19 cellular contexts compared by ENCODE assay signal in the genomic region with DNA sequence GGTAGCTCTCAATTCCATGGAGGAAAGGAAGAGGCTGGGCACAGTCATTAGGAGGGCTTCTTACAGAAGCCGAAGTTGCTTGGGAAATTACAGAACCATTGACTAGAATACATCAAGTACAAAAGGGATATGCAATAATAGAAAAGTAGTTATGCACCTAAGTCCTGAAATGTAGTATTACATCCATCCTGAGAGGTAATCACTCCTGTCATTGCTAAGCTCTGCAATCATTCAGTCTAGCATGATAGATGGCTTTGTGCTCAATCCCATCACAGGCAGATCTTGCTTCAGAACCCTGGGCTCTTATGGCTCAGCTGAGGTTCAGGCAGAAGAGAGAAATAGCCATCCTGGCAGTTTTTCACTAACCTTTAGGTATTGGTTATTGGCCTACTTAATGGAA.
DNase-seq lines count a peak whose midpoint lies in the region; TF ChIP-seq lines count a peak whose summit lies in the region.
"Had no signal": no experiment of that assay in that cellular context is flagged by ENCODE, and none has a peak within 500 bp of the region (broad histone marks: within the 10 kb centered on the region; RNA-seq: fewer than 3 reads in every experiment).

No MANE protein-coding gene starts in this region.

- no peak overlapping the region for H2BK12ac ChIP-seq in trophoblast cell (ENCODE audit: low read length)

- no CpG with 5 or more reads among the region's 1 CpG for WGBS in trophoblast cell (ENCODE audit: extremely low coverage, insufficient coverage, insufficient read length)

- DNase-seq in NCI-H82 (lab: John Stamatoyannopoulos, UW) = peak; percentile 59
- DNase-seq in glutamatergic neuron = no peak
- DNase-seq in EL = no peak
- DNase-seq in inferior parietal cortex (ENCODE audit: extremely low spot score) = no peak
- no peak for DNase-seq in trophoblast cell
- no peak for DNase-seq in substantia nigra (lab: John Stamatoyannopoulos, UW)
- DNase-seq: C1 segment of cervical spinal cord; Caco-2; CD8-positive, alpha-beta T cell; DMS 273 treated with DMSO at 0.1 percent for 48 hours; DMS79; GF-D8; GOT3; HFFc6 had no signal

- H3K4me1 ChIP-seq in BLaER1 (peaks cover 84% of the 10 kb centered on the region), Loucy (ENCODE audit: insufficient read depth, low read length, poor library complexity, severe bottlenecking) (peaks cover 52% of the 10 kb centered on the region), trophoblast cell (ENCODE audit: control insufficient read depth in 1 of 2, insufficient read depth in 2 of 2, low read length in 2 of 2) (no peaks in the 10 kb centered on the region)
- H3K4me1 ChIP-seq: Caco-2, HAP-1 had no signal

- H2AFZ ChIP-seq in Loucy (ENCODE audit: low read length) (no peak overlapping the region), trophoblast cell (ENCODE audit: insufficient read depth, low read length, poor library complexity) (no peak overlapping the region)

- H3K36me3 Mint-ChIP-seq in glutamatergic neuron (ENCODE audit: unreplicated experiment) = no peaks in the 10 kb centered on the region
- H3K36me3 Mint-ChIP-seq: CD8-positive, alpha-beta T cell had no signal

- no peak overlapping the region for H3K4ac ChIP-seq in trophoblast cell (ENCODE audit: low read depth, low read length)

- H4K12ac ChIP-seq in trophoblast cell (ENCODE audit: low read depth, low read length) = no peak overlapping the region

- peaks cover 3% of the 10 kb centered on the region; the same call in 1 of the 2 replicates for H3F3A ChIP-seq in Loucy (ENCODE audit: low read depth)

- H3K79me1 ChIP-seq in trophoblast cell (ENCODE audit: low read length) = no peaks in the 10 kb centered on the region

- no peak overlapping the region for H3K14ac ChIP-seq in trophoblast cell (ENCODE audit: low read length)

- H3K9me3 Mint-ChIP-seq in glutamatergic neuron (ENCODE audit: unreplicated experiment) = no peaks in the 10 kb centered on the region
- H3K9me3 Mint-ChIP-seq: CD8-positive, alpha-beta T cell had no signal

- no peak overlapping the region for H3K23ac ChIP-seq in trophoblast cell (ENCODE audit: low read length)

- no peaks in the 10 kb centered on the region for H3K27me3 ChIP-seq in BLaER1
- H3K27me3 ChIP-seq in Loucy (ENCODE audit: insufficient read depth, low read length, poor library complexity, severe bottlenecking) = no peaks in the 10 kb centered on the region
- no peaks in the 10 kb centered on the region for H3K27me3 ChIP-seq in trophoblast cell (ENCODE audit: insufficient read depth, low read length)

- peak overlapping the region; percentile 84 for H3K4me2 ChIP-seq in BLaER1
- peak overlapping the region; percentile 47 for H3K4me2 ChIP-seq in Loucy (ENCODE audit: low read depth, low read length, poor library complexity, severe bottlenecking)
- H3K4me2 ChIP-seq in trophoblast cell (ENCODE audit: low read length) = no peak overlapping the region

- peak overlapping the region; percentile 34 for H3K4me3 Mint-ChIP-seq in glutamatergic neuron (ENCODE audit: unreplicated experiment)
- H3K4me3 Mint-ChIP-seq: B cell; CD8-positive, alpha-beta T cell; HFFc6 had no signal

- H3K27ac ChIP-seq in BLaER1 = peak overlapping the region; percentile 91
- no peak overlapping the region for H3K27ac ChIP-seq in trophoblast cell (ENCODE audit: low read depth, low read length)
- no peak overlapping the region for H3K27ac ChIP-seq in substantia nigra (ENCODE audit: low read depth, low read length, poor library complexity, severe bottlenecking)
- H3K27ac ChIP-seq: 22Rv1 had no signal

- H3K27me3 Mint-ChIP-seq in glutamatergic neuron (ENCODE audit: unreplicated experiment) = peaks cover 2% of the 10 kb centered on the region
- H3K27me3 Mint-ChIP-seq: B cell had no signal

- H3K27ac Mint-ChIP-seq in glutamatergic neuron (ENCODE audit: unreplicated experiment) = no peak overlapping the region
- H3K27ac Mint-ChIP-seq: B cell; CD8-positive, alpha-beta T cell; HFFc6 had no signal

- H3K36me3 ChIP-seq in BLaER1 (peaks cover 5% of the 10 kb centered on the region; the same call in 1 of the 2 replicates), Loucy (ENCODE audit: insufficient read depth, low read length) (no peaks in the 10 kb centered on the region), trophoblast cell (ENCODE audit: control insufficient read depth in 1 of 2, insufficient read depth in 2 of 2, low read length in 2 of 2) (no peaks in the 10 kb centered on the region)
- H3K36me3 ChIP-seq: HAP-1 had no signal

- H4K8ac ChIP-seq in trophoblast cell (ENCODE audit: low read depth, low read length) = no peak overlapping the region

- peaks cover 6% of the 10 kb centered on the region for H3K4me1 Mint-ChIP-seq in glutamatergic neuron (ENCODE audit: low read depth, unreplicated experiment)

- H2BK5ac ChIP-seq in trophoblast cell (ENCODE audit: low read depth, low read length, poor library complexity) = no peak overlapping the region

- H3K79me2 ChIP-seq in Loucy (ENCODE audit: insufficient read depth, low read length) (no peaks in the 10 kb centered on the region), trophoblast cell (ENCODE audit: control insufficient read depth, insufficient read depth, low read length, poor library complexity) (no peaks in the 10 kb centered on the region)

- no peaks in the 10 kb centered on the region for H3K9me2 ChIP-seq in Loucy (replicated peaks; ENCODE audit: low read depth, low read length)

- TF ChIP-seq CTCF in Loucy (conservative IDR thresholded peaks at IDR 0.05; ENCODE audit: low read length) = no peak
- no peak for TF ChIP-seq CTCF in glutamatergic neuron (IDR thresholded peaks at IDR 0.05; ENCODE audit: partially characterized antibody, unreplicated experiment)

- H3K9ac ChIP-seq in BLaER1 = no peak overlapping the region; the same call in 1 of the 2 replicates
- H3K9ac ChIP-seq in Loucy (ENCODE audit: low read depth, low read length, poor library complexity, severe bottlenecking) = no peak overlapping the region
- H3K9ac ChIP-seq in trophoblast cell (ENCODE audit: low read length) = no peak overlapping the region

- no peaks in the 10 kb centered on the region for H4K20me1 ChIP-seq in BLaER1
- no peaks in the 10 kb centered on the region for H4K20me1 ChIP-seq in Loucy (ENCODE audit: insufficient read depth, low read length, poor library complexity, severe bottlenecking)

- no peak overlapping the region for H3K18ac ChIP-seq in trophoblast cell (ENCODE audit: low read length)

- no peak overlapping the region for H4K91ac ChIP-seq in trophoblast cell (ENCODE audit: low read depth, low read length)

- peaks cover 50% of the 10 kb centered on the region for H3K9me3 ChIP-seq in BLaER1
- H3K9me3 ChIP-seq in Loucy (ENCODE audit: insufficient read depth, low read depth, low read length) = no peaks in the 10 kb centered on the region
- H3K9me3 ChIP-seq in trophoblast cell (ENCODE audit: insufficient read depth, low read depth, low read length) = no peaks in the 10 kb centered on the region
- H3K9me3 ChIP-seq: Caco-2, HAP-1 had no signal

- H2AK5ac ChIP-seq in trophoblast cell (ENCODE audit: low read length) = no peak overlapping the region

- H2BK120ac ChIP-seq in trophoblast cell (ENCODE audit: insufficient read depth, low read length, poor library complexity) = no peak overlapping the region

- H3K4me3 ChIP-seq in BLaER1 = no peak overlapping the region; the same call in 1 of the 2 replicates
- H3K4me3 ChIP-seq in Loucy (ENCODE audit: low read length, poor library complexity, severe bottlenecking) = no peak overlapping the region
- H3K4me3 ChIP-seq in trophoblast cell (ENCODE audit: low read depth, low read length) = no peak overlapping the region
- H3K4me3 ChIP-seq: HAP-1 had no signal
